ENCODE assay signal across 14 cellular contexts in genomic region chr15:92068121-92068520, GRCh38.
DNase-seq lines count a peak whose midpoint lies in the region; ATAC-seq, FAIRE-seq and TF ChIP-seq lines count a peak whose summit lies in the region.
"Had no signal": no experiment of that assay in that cellular context is flagged by ENCODE, and none has a peak within 500 bp of the region (broad histone marks: within the 10 kb centered on the region; RNA-seq: fewer than 3 reads in every experiment).

No MANE protein-coding gene starts in this region.

- intact Hi-C loops in lower lobe of right lung (cut with DNase I), result no loop called here
- intact Hi-C loops in posterior vena cava (cut with DNase I), result loop anchor here in 1 of 2 donors (10.0 kb wide), 1 partner anchor 83 kb away; no protein-coding TSS in a partner anchor

- peaks cover 17% of the 10 kb centered on the region for H3K4me1 ChIP-seq in astrocyte (ENCODE audit: insufficient read depth, low read length)
- H3K4me1 ChIP-seq in lower lobe of right lung, result peaks cover 30% of the 10 kb centered on the region

- H3K4me1 Mint-ChIP-seq in astrocyte (ENCODE audit: low read depth, unreplicated experiment), result peaks cover 26% of the 10 kb centered on the region

- H3K79me2 ChIP-seq in astrocyte (ENCODE audit: insufficient read depth, low read length), result no peaks in the 10 kb centered on the region

- no peaks in the 10 kb centered on the region for H3K9me3 ChIP-seq in astrocyte (ENCODE audit: insufficient read depth, low read depth, low read length)
- no peaks in the 10 kb centered on the region for H3K9me3 ChIP-seq in lower lobe of right lung

- no peak overlapping the region for H2AFZ ChIP-seq in astrocyte (ENCODE audit: low read depth, low read length)

- peaks cover 3% of the 10 kb centered on the region for H3K9me3 Mint-ChIP-seq in astrocyte (ENCODE audit: unreplicated experiment)
- H3K9me3 Mint-ChIP-seq: stimulated activated naive CD8-positive, alpha-beta T cell treated with anti-CD3 and anti-CD28 coated beads, Interleukin-15, amount 100 ng/mL, for 72 hours had no signal

- H3K4me3 ChIP-seq in GM12865 (ENCODE audit: low read depth, low read length) (no peak overlapping the region), astrocyte (ENCODE audit: insufficient read depth, low read depth, low read length) (no peak overlapping the region), lower lobe of right lung (no peak overlapping the region)

- no peaks in the 10 kb centered on the region for H3K27me3 ChIP-seq in astrocyte (ENCODE audit: insufficient read depth, low read length)
- H3K27me3 ChIP-seq in lower lobe of right lung (ENCODE audit: low read depth), result no peaks in the 10 kb centered on the region

- H3K36me3 Mint-ChIP-seq in astrocyte (ENCODE audit: low read depth, unreplicated experiment), result no peaks in the 10 kb centered on the region

- no peak overlapping the region for H3K27ac Mint-ChIP-seq in astrocyte (ENCODE audit: unreplicated experiment)
- H3K27ac Mint-ChIP-seq: stimulated activated naive CD8-positive, alpha-beta T cell treated with anti-CD3 and anti-CD28 coated beads, Interleukin-15, amount 100 ng/mL, for 72 hours had no signal

- no peaks in the 10 kb centered on the region for H3K36me3 ChIP-seq in astrocyte (ENCODE audit: insufficient read depth, low read length)
- no peaks in the 10 kb centered on the region for H3K36me3 ChIP-seq in lower lobe of right lung

- H3K9ac ChIP-seq in astrocyte (ENCODE audit: low read length), result no peak overlapping the region

- FAIRE-seq in astrocyte (lab: Jason Lieb, UNC), result no peak
- FAIRE-seq: kidney had no signal

- DNase-seq in GM12865 (ENCODE audit: low read depth), result peak; percentile 18
- peak; percentile 17 for DNase-seq in astrocyte (ENCODE audit: low read depth)
- DNase-seq in lower lobe of right lung, result no peak
- DNase-seq in H4 (ENCODE audit: low spot score), result no peak
- no peak for DNase-seq in posterior vena cava (ENCODE audit: low spot score)
- DNase-seq: activated gamma-delta T cell; C1 segment of cervical spinal cord; central memory CD4-positive, alpha-beta T cell; kidney; NCI-H187 treated with DMSO at 0.1 percent for 48 hours; stimulated activated naive CD8-positive, alpha-beta T cell treated with anti-CD3 and anti-CD28 coated beads, Interleukin-15, amount 100 ng/mL, for 72 hours had no signal

- H4K20me1 ChIP-seq in astrocyte (ENCODE audit: insufficient read depth, low read length), result no peaks in the 10 kb centered on the region

- TF ChIP-seq CTCF in GM12865 (IDR thresholded peaks at IDR 0.05; ENCODE audit: insufficient read depth, low read depth, low read length, missing control alignments), result no peak
- TF ChIP-seq CTCF in astrocyte (IDR thresholded peaks at IDR 0.05; ENCODE audit: insufficient read depth, low read depth, low read length), result no peak
- TF ChIP-seq CTCF in lower lobe of right lung (IDR thresholded peaks at IDR 0.05), result no peak

- H3K27me3 Mint-ChIP-seq in astrocyte (ENCODE audit: low read depth, unreplicated experiment), result no peaks in the 10 kb centered on the region
- H3K27me3 Mint-ChIP-seq: stimulated activated naive CD8-positive, alpha-beta T cell treated with anti-CD3 and anti-CD28 coated beads, Interleukin-15, amount 100 ng/mL, for 72 hours had no signal

- no peak overlapping the region for H3K27ac ChIP-seq in astrocyte (ENCODE audit: low read depth, low read length)
- H3K27ac ChIP-seq in lower lobe of right lung, result no peak overlapping the region

- peak; percentile 43 for ATAC-seq in GM21360 (IDR thresholded peaks at IDR 0.05; ENCODE audit: unreplicated experiment)
- ATAC-seq in HG03521 (IDR thresholded peaks at IDR 0.05; ENCODE audit: unreplicated experiment), result peak; percentile 44
- no peak for ATAC-seq in lower lobe of right lung
- no peak for ATAC-seq in GM19455 (IDR thresholded peaks at IDR 0.05; ENCODE audit: unreplicated experiment)
- ATAC-seq: stimulated activated naive CD8-positive, alpha-beta T cell treated with anti-CD3 and anti-CD28 coated beads, Interleukin-15, amount 100 ng/mL, for 72 hours had no signal

- no peak overlapping the region for H3K4me3 Mint-ChIP-seq in astrocyte (ENCODE audit: unreplicated experiment)
- H3K4me3 Mint-ChIP-seq: stimulated activated naive CD8-positive, alpha-beta T cell treated with anti-CD3 and anti-CD28 coated beads, Interleukin-15, amount 100 ng/mL, for 72 hours had no signal

- peak overlapping the region; percentile 20 for H3K4me2 ChIP-seq in astrocyte (ENCODE audit: low read length)

Comparison
In these comparisons a context has a peak if more than half of its experiments do, and no peak if none do; other contexts are left out.
1. DNase-seq: peak in GM12865 (single experiment) and astrocyte (single experiment); none in lower lobe of right lung (single experiment), H4 (single experiment) and posterior vena cava (single experiment).
2. ATAC-seq: peak in GM21360 (single experiment) and HG03521 (single experiment); none in lower lobe of right lung (0 of 2) and GM19455 (single experiment).